ENCODE assay signal across 23 cellular contexts in the genomic region with DNA sequence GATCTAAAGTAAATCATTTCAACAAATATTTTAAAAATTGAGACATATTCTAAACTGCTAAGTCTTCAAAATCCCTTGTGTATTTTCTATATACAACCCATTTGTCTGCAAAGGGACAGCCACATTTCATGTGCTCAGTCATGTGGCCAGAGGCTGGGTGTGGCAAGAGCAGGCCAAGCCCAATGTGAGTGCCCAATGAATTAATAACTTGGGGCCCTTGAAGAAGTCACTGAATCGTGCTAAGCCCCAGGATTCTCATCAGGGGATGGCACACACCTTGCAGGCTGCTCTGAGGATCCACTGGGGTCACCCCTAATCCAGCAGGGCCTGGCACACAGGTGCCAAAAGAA.
A peak's percentile ranks its signal among the peaks of the same experiment; 100 is the strongest.
DNase-seq lines count a peak whose midpoint lies in the region; TF ChIP-seq lines count a peak whose summit lies in the region.
"Had no signal": no experiment of that assay in that cellular context is flagged by ENCODE, and none has a peak within 500 bp of the region (broad histone marks: within the 10 kb centered on the region; RNA-seq: fewer than 3 reads in every experiment).

No MANE protein-coding gene starts in this region.

- no peak overlapping the region for H3K9ac ChIP-seq in BLaER1
- H3K9ac ChIP-seq: GM23248 had no signal

- no peak overlapping the region for H3K27ac Mint-ChIP-seq in osteocyte (ENCODE audit: unreplicated experiment)
- H3K27ac Mint-ChIP-seq in T-helper 2 cell treated with Interferon-gamma antibody and Interleukin-4, amounts not matched to agents 5 μg/mL and 100 μg/mL, for 36 hours: no peak overlapping the region
- H3K27ac Mint-ChIP-seq: IgD-negative memory B cell had no signal

- no peaks in the 10 kb centered on the region for H3K36me3 ChIP-seq in BLaER1
- H3K36me3 ChIP-seq: HAP-1 had no signal

- H3K4me1 ChIP-seq in BLaER1: peaks cover 35% of the 10 kb centered on the region
- H3K4me1 ChIP-seq: HAP-1 had no signal

- TF ChIP-seq CTCF in coronary artery (IDR thresholded peaks at IDR 0.05): no peak
- no peak for TF ChIP-seq CTCF in osteocyte (IDR thresholded peaks at IDR 0.05)

- no peaks in the 10 kb centered on the region for H3K9me3 ChIP-seq in BLaER1
- H3K9me3 ChIP-seq: HAP-1 had no signal

- no peak overlapping the region for H3K4me3 Mint-ChIP-seq in osteocyte (ENCODE audit: unreplicated experiment)
- no peak overlapping the region for H3K4me3 Mint-ChIP-seq in T-helper 2 cell treated with Interferon-gamma antibody and Interleukin-4, amounts not matched to agents 5 μg/mL and 100 μg/mL, for 36 hours
- H3K4me3 Mint-ChIP-seq: IgD-negative memory B cell had no signal

- H3K4me3 ChIP-seq in BLaER1 (no peak overlapping the region), coronary artery (no peak overlapping the region)
- H3K4me3 ChIP-seq: GM23248, HAP-1 had no signal

- H3K27me3 ChIP-seq in BLaER1: no peaks in the 10 kb centered on the region

- peak overlapping the region; percentile 44 for H3K4me2 ChIP-seq in BLaER1

- no peaks in the 10 kb centered on the region for H3K36me3 Mint-ChIP-seq in osteocyte (ENCODE audit: unreplicated experiment)
- no peaks in the 10 kb centered on the region for H3K36me3 Mint-ChIP-seq in T-helper 2 cell treated with Interferon-gamma antibody and Interleukin-4, amounts not matched to agents 5 μg/mL and 100 μg/mL, for 36 hours (ENCODE audit: low read depth)
- H3K36me3 Mint-ChIP-seq: IgD-negative memory B cell had no signal

- H3K9me3 Mint-ChIP-seq in osteocyte (ENCODE audit: unreplicated experiment): no peaks in the 10 kb centered on the region
- H3K9me3 Mint-ChIP-seq in T-helper 2 cell treated with Interferon-gamma antibody and Interleukin-4, amounts not matched to agents 5 μg/mL and 100 μg/mL, for 36 hours: no peaks in the 10 kb centered on the region
- H3K9me3 Mint-ChIP-seq: IgD-negative memory B cell had no signal

- H3K27me3 Mint-ChIP-seq in osteocyte (ENCODE audit: unreplicated experiment): peaks cover 37% of the 10 kb centered on the region
- H3K27me3 Mint-ChIP-seq in T-helper 2 cell treated with Interferon-gamma antibody and Interleukin-4, amounts not matched to agents 5 μg/mL and 100 μg/mL, for 36 hours (ENCODE audit: low read depth): peaks cover 3% of the 10 kb centered on the region
- H3K27me3 Mint-ChIP-seq: IgD-negative memory B cell had no signal

- DNase-seq in MV-4-11 (lab: John Stamatoyannopoulos, UW) (peak; percentile 49), coronary artery (ENCODE audit: low spot score) (peak; percentile 21), osteocyte (ENCODE audit: extremely low spot score, unreplicated experiment) (peak; percentile 15), mucosa of gallbladder (ENCODE audit: low spot score) (no peak), NK-92 (lab: John Stamatoyannopoulos, UW; ENCODE audit: unreplicated experiment) (no peak)
- no peak for DNase-seq in T-helper 2 cell treated with Interferon-gamma antibody and Interleukin-4, amounts not matched to agents 5 μg/mL and 100 μg/mL, for 36 hours (ENCODE audit: low spot score)
- DNase-seq in activated CD4-positive, CD25-positive, alpha-beta regulatory T cell treated with anti-CD3 and anti-CD28 coated beads, Interleukin-2, amount 50 U/mL, for 72 hours: no peak
- DNase-seq: COR-L47, DMS 273 treated with DMSO at 0.1 percent for 48 hours, DMS79 treated with DMSO at 0.1 percent for 48 hours, GM23248, Karpas-422, NCI-H1048, NCI-H1436, NCI-H187 treated with DMSO at 0.1 percent for 48 hours, NCI-H2107, NCI-H446 treated with DMSO at 0.1 percent for 48 hours, NCI-H526 treated with DMSO at 0.1 percent for 48 hours, PC-3, Right ventricle myocardium superior had no signal

- peaks cover 4% of the 10 kb centered on the region for H3K4me1 Mint-ChIP-seq in osteocyte (ENCODE audit: unreplicated experiment)
- H3K4me1 Mint-ChIP-seq in T-helper 2 cell treated with Interferon-gamma antibody and Interleukin-4, amounts not matched to agents 5 μg/mL and 100 μg/mL, for 36 hours (ENCODE audit: low read depth): no peaks in the 10 kb centered on the region

- no peaks in the 10 kb centered on the region for H4K20me1 ChIP-seq in BLaER1

- H3K27ac ChIP-seq in BLaER1 (no peak overlapping the region), coronary artery (no peak overlapping the region)
- H3K27ac ChIP-seq: GM23248 had no signal

Comparison
In these comparisons a context has a peak if more than half of its experiments do, and no peak if none do; other contexts are left out.
1. DNase-seq: peak in MV-4-11 (single experiment), coronary artery (single experiment) and osteocyte (single experiment); none in T-helper 2 cell treated with Interferon-gamma antibody and Interleukin-4, amounts not matched to agents 5 μg/mL and 100 μg/mL, for 36 hours (single experiment), mucosa of gallbladder (single experiment), NK-92 (single experiment) and activated CD4-positive, CD25-positive, alpha-beta regulatory T cell treated with anti-CD3 and anti-CD28 coated beads, Interleukin-2, amount 50 U/mL, for 72 hours (single experiment).